Comparison of ENCODE assay signal across 17 cellular contexts in the genomic region with DNA sequence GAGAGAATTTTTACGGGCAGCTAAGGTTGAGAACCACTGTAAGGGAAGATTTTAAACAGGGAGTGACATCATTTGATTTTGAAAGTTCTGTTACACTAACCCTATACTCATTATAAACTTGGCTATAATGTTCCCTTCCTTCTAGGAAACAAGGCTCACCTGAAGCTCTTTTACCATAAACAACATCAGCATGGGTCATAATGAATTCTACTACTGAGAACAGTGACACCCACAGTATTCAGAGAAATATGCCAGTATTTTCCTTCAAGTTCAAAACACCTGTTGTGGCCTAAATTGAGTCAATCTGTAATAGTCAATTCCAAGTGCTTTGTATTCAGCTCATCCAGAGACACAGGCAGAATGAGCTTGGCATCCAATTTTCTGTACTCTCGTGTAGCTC.
"Had no signal": no experiment of that assay in that cellular context is flagged by ENCODE, and none has a peak within 500 bp of the region (broad histone marks: within the 10 kb centered on the region; RNA-seq: fewer than 3 reads in every experiment).

No MANE protein-coding gene starts in this region.

- H3K4me3 ChIP-seq: gastrocnemius medialis, heart left ventricle, lung, thoracic aorta, upper lobe of right lung had no signal

- H3K27ac ChIP-seq: gastrocnemius medialis, heart left ventricle, thoracic aorta, upper lobe of right lung had no signal

- H3K9me3 ChIP-seq: thoracic aorta, upper lobe of right lung had no signal

- H3K4me3 Mint-ChIP-seq: activated CD8-positive, alpha-beta memory T cell treated with anti-CD3 and anti-CD28 coated beads, Interleukin-2, amount 10 ng/mL, durations not matched to agents 7 days and 5 days; nephron; WTC11 had no signal

- H3K27me3 Mint-ChIP-seq: activated CD8-positive, alpha-beta memory T cell treated with anti-CD3 and anti-CD28 coated beads, Interleukin-2, amount 10 ng/mL, durations not matched to agents 7 days and 5 days had no signal

- H3K36me3 ChIP-seq: gastrocnemius medialis, heart left ventricle, thoracic aorta, upper lobe of right lung had no signal

- H3K27me3 ChIP-seq: gastrocnemius medialis, heart left ventricle, upper lobe of right lung had no signal

- H3K27ac Mint-ChIP-seq: activated CD8-positive, alpha-beta memory T cell treated with anti-CD3 and anti-CD28 coated beads, Interleukin-2, amount 10 ng/mL, durations not matched to agents 7 days and 5 days; nephron had no signal

- H3K4me1 ChIP-seq: gastrocnemius medialis, upper lobe of right lung had no signal

- DNase-seq: activated CD4-positive, alpha-beta T cell treated with anti-CD3 and anti-CD28 coated beads, Interleukin-2, amount 50 U/mL, for 1 hour; activated CD8-positive, alpha-beta memory T cell treated with anti-CD3 and anti-CD28 coated beads, Interleukin-2, amount 10 ng/mL, durations not matched to agents 7 days and 5 days; activated gamma-delta T cell; activated T-cell treated with anti-CD3 and anti-CD28 coated beads, Interleukin-2, amount 50 U/mL, for 1 hour; effector CD4-positive, alpha-beta T cell; kidney; midbrain; nucleus accumbens; retina; stimulated activated CD4-positive, alpha-beta T cell treated with anti-CD3 and anti-CD28 coated beads, Interleukin-12 subunit alpha, Interleukin-12 subunit beta, amount 100 ng/mL, for 4 hours had no signal

- ATAC-seq: activated CD8-positive, alpha-beta memory T cell treated with anti-CD3 and anti-CD28 coated beads, Interleukin-2, amount 10 ng/mL, durations not matched to agents 7 days and 5 days; gastrocnemius medialis had no signal
